In the genomic region with DNA sequence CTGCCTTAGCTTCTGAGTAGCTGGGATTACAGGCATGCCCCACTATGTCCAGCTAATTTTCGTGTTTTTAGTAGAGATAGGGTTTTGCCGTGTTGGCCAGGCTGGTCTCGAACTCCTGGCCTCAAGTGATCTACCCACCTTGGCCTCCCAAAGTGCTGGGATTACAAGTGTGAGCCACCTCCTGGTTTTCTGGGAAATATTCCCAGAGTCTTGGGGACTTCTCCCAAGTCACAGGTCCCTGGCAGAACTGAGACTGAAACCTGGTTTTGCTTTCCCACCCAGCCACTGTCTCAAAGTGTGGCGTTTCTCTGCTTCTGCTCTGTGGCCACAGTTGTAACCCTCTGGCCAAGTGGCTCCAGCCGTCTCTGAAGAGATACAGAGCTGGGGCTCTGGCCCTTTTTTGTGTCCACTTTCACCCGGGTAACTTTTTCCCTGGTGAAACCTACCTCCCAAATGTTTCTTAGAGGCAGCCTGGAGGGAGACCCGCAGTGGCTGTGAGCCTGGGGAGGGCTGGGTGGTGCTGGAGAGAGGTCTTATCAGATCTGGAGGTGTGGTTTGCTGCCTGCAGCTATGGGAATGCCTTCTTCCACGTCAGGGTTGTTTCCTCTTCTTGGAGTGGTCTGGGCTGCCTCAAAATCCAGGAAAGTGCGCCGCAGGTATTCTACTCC, we compare ENCODE assay signal across 19 cellular contexts. TPM values are rescaled to one million over a fixed set of nuclear protein-coding genes. Genes with fewer than 3 reads are reported as not detected.
DNase-seq lines count a peak whose midpoint lies in the region; ATAC-seq and TF ChIP-seq lines count a peak whose summit lies in the region.
"Had no signal": no experiment of that assay in that cellular context is flagged by ENCODE, and none has a peak within 500 bp of the region (broad histone marks: within the 10 kb centered on the region; RNA-seq: fewer than 3 reads in every experiment).

No MANE protein-coding gene starts in this region.

- DNase-seq in H9 (no peak), UCSD-AML1 (lab: John Stamatoyannopoulos, UW; ENCODE audit: unreplicated experiment) (peak; percentile 38), fibroblast of the aortic adventitia (ENCODE audit: low read depth) (peak; percentile 41), trophoblast cell (peak; percentile 91 to 92), globus pallidus (ENCODE audit: low spot score) (no peak), HPDE6-E6E7 (ENCODE audit: extremely low spot score) (no peak)
- DNase-seq: activated CD4-positive, alpha-beta T cell treated with anti-CD3 and anti-CD28 coated beads, Interleukin-2, amount 10 ng/mL, durations not matched to agents 7 days and 5 days; activated effector memory CD4-positive, alpha-beta T cell treated with Interleukin-2 at 50 U/mL for 16 hours; DMS79; head of caudate nucleus; Karpas-422; NCI-H1048; NCI-H2029; NCI-H345; NCI-H82 had no signal

- no peak overlapping the region for H2BK20ac ChIP-seq in H9 (ENCODE audit: low read depth, low read length, poor library complexity, severe bottlenecking)

- no peak overlapping the region for H3K56ac ChIP-seq in H9 (ENCODE audit: insufficient read length, low read depth, low read length)

- peaks cover 4% of the 10 kb centered on the region; the same call in 1 of the 2 replicates for H3K27me3 Mint-ChIP-seq in H9 (ENCODE audit: low read depth)
- H3K27me3 Mint-ChIP-seq: activated CD4-positive, alpha-beta T cell treated with anti-CD3 and anti-CD28 coated beads, Interleukin-2, amount 10 ng/mL, durations not matched to agents 7 days and 5 days had no signal

- H3K79me1 ChIP-seq in H9 (ENCODE audit: insufficient read depth, low read depth, low read length, poor library complexity, severe bottlenecking) (no peaks in the 10 kb centered on the region), trophoblast cell (ENCODE audit: low read length) (peaks cover 13% of the 10 kb centered on the region)

- peaks cover 0 to 2% of the 10 kb centered on the region in 2 experiments; a peak in 2 of 5 replicates for H3K9me3 Mint-ChIP-seq in H9
- H3K9me3 Mint-ChIP-seq: activated CD4-positive, alpha-beta T cell treated with anti-CD3 and anti-CD28 coated beads, Interleukin-2, amount 10 ng/mL, durations not matched to agents 7 days and 5 days had no signal

- H3K4ac ChIP-seq in H9 (ENCODE audit: low read depth, low read length) (no peak overlapping the region), trophoblast cell (ENCODE audit: low read depth, low read length) (no peak overlapping the region)

- H4K12ac ChIP-seq in trophoblast cell (ENCODE audit: low read depth, low read length), result no peak overlapping the region

- no peak overlapping the region for H3K4me3 Mint-ChIP-seq in H9
- H3K4me3 Mint-ChIP-seq: activated CD4-positive, alpha-beta T cell treated with anti-CD3 and anti-CD28 coated beads, Interleukin-2, amount 10 ng/mL, durations not matched to agents 7 days and 5 days had no signal

- no peak overlapping the region for H3K23ac ChIP-seq in H9 (ENCODE audit: insufficient read length, low read depth, low read length)
- H3K23ac ChIP-seq in trophoblast cell (ENCODE audit: low read length), result no peak overlapping the region

- TF ChIP-seq CTCF in H9 (conservative IDR thresholded peaks at IDR 0.05) (no peak), fibroblast of the aortic adventitia (IDR thresholded peaks at IDR 0.05; ENCODE audit: insufficient read depth, low read length) (no peak)

- ATAC-seq in GM18520 (IDR thresholded peaks at IDR 0.05; ENCODE audit: unreplicated experiment), result no peak
- ATAC-seq: body of pancreas, Right ventricle myocardium inferior had no signal

- H3K18ac ChIP-seq in H9 (ENCODE audit: insufficient read length, low read depth, low read length), result no peak overlapping the region
- no peak overlapping the region for H3K18ac ChIP-seq in trophoblast cell (ENCODE audit: low read length)

- H3K27me3 ChIP-seq in H9 (ENCODE audit: insufficient read depth, low read length), result no peaks in the 10 kb centered on the region; the same call in 1 of the 2 replicates
- H3K27me3 ChIP-seq in trophoblast cell (ENCODE audit: insufficient read depth, low read length), result no peaks in the 10 kb centered on the region
- H3K27me3 ChIP-seq: body of pancreas had no signal

- WGBS in H9 (ENCODE audit: extremely low coverage, insufficient read length, low lambda C conversion rate), result no CpG with 5 or more reads among the region's 10 CpGs
- WGBS in trophoblast cell (ENCODE audit: extremely low coverage, insufficient coverage, insufficient read length), result no CpG with 5 or more reads among the region's 10 CpGs

- H2BK5ac ChIP-seq in H9 (ENCODE audit: insufficient read length, low read length), result no peak overlapping the region
- H2BK5ac ChIP-seq in trophoblast cell (ENCODE audit: low read depth, low read length, poor library complexity), result no peak overlapping the region

- peaks cover 67 to 73% of the 10 kb centered on the region in 2 experiments for H3K4me1 Mint-ChIP-seq in H9

- H3K27ac Mint-ChIP-seq in H9, result peak overlapping the region in 2 of 3 experiments; percentile 23 to 28; a peak in 3 of 7 replicates

- H3K36me3 ChIP-seq in trophoblast cell (ENCODE audit: control insufficient read depth in 1 of 2, insufficient read depth in 2 of 2, low read length in 2 of 2), result peaks cover 0 to 4% of the 10 kb centered on the region in 2 experiments
- H3K36me3 ChIP-seq: prostate gland had no signal

- H3K9me3 ChIP-seq in H9 (ENCODE audit: control insufficient read depth, low read depth, low read length), result no peaks in the 10 kb centered on the region
- H3K9me3 ChIP-seq in trophoblast cell (ENCODE audit: insufficient read depth, low read depth, low read length), result no peaks in the 10 kb centered on the region
- H3K9me3 ChIP-seq: body of pancreas, prostate gland had no signal

- no peak overlapping the region for H2BK120ac ChIP-seq in H9 (ENCODE audit: low read depth, low read length, poor library complexity, severe bottlenecking)
- H2BK120ac ChIP-seq in trophoblast cell (ENCODE audit: insufficient read depth, low read length, poor library complexity), result no peak overlapping the region

- H2BK12ac ChIP-seq in H9 (ENCODE audit: insufficient read length, low read depth, low read length) (no peak overlapping the region), trophoblast cell (ENCODE audit: low read length) (no peak overlapping the region)

- H3K4me3 ChIP-seq in fibroblast of the aortic adventitia (ENCODE audit: low read depth, low read length), result no peak overlapping the region
- H3K4me3 ChIP-seq in trophoblast cell (ENCODE audit: low read depth, low read length), result no peak overlapping the region
- H3K4me3 ChIP-seq: body of pancreas, prostate gland had no signal

- H2AK5ac ChIP-seq in H9 (ENCODE audit: insufficient read length, low read length), result no peak overlapping the region
- no peak overlapping the region for H2AK5ac ChIP-seq in trophoblast cell (ENCODE audit: low read length)

- H3K27ac ChIP-seq in H9 (ENCODE audit: insufficient read length, low read depth, low read length), result no peak overlapping the region
- peak overlapping the region; percentile 24 for H3K27ac ChIP-seq in trophoblast cell (ENCODE audit: low read depth, low read length)
- H3K27ac ChIP-seq: prostate gland had no signal

- H3K9ac ChIP-seq in H9 (ENCODE audit: extremely low read depth, insufficient read length, low read length), result no peak overlapping the region
- no peak overlapping the region for H3K9ac ChIP-seq in trophoblast cell (ENCODE audit: low read length)

- H3K14ac ChIP-seq in H9 (ENCODE audit: insufficient read depth, low read length) (no peak overlapping the region), trophoblast cell (ENCODE audit: low read length) (no peak overlapping the region)

- peaks cover 0 to 2% (median 0%) of the 10 kb centered on the region in 3 experiments; a peak in 1 of 7 replicates for H3K36me3 Mint-ChIP-seq in H9 (ENCODE audit: insufficient read depth in 1 of 3, low read depth in 3 of 3)

- H3K4me1 ChIP-seq in H9 (ENCODE audit: insufficient read depth, low read length) (peaks cover 11% of the 10 kb centered on the region; the same call in 1 of the 2 replicates), trophoblast cell (ENCODE audit: control insufficient read depth in 1 of 2, insufficient read depth in 2 of 2, low read length in 2 of 2) (peaks cover 32 to 57% of the 10 kb centered on the region in 2 experiments)

- H3K79me2 ChIP-seq in H9 (ENCODE audit: insufficient read depth, low read length) (peaks cover 17% of the 10 kb centered on the region; the same call in 1 of the 2 replicates), trophoblast cell (ENCODE audit: control insufficient read depth, insufficient read depth, low read length, poor library complexity) (peaks cover 16% of the 10 kb centered on the region)

- H2BK15ac ChIP-seq in H9 (ENCODE audit: low read depth, low read length), result no peak overlapping the region

- H3T11ph ChIP-seq in H9 (ENCODE audit: low read length), result no peak overlapping the region

- H3K23me2 ChIP-seq in H9 (ENCODE audit: insufficient read length, low read depth, low read length, poor library complexity, severe bottlenecking), result peaks cover 9% of the 10 kb centered on the region

- H2AFZ ChIP-seq in H9 (ENCODE audit: low read length) (no peak overlapping the region), trophoblast cell (ENCODE audit: insufficient read depth, low read length, poor library complexity) (no peak overlapping the region)

- no peak overlapping the region for H4K8ac ChIP-seq in H9 (replicated peaks; ENCODE audit: insufficient read length, low read depth, low read length)
- no peak overlapping the region for H4K8ac ChIP-seq in trophoblast cell (ENCODE audit: low read depth, low read length)

- H3K4me2 ChIP-seq in H9 (ENCODE audit: insufficient read depth, insufficient read length, low read length) (no peak overlapping the region), trophoblast cell (ENCODE audit: low read length) (peak overlapping the region; percentile 19)

- no peaks in the 10 kb centered on the region for H4K20me1 ChIP-seq in H9 (ENCODE audit: control insufficient read depth, insufficient read depth, insufficient read length)

- no peak overlapping the region for H4K5ac ChIP-seq in H9 (ENCODE audit: insufficient read length, low read depth, low read length)

- H4K91ac ChIP-seq in H9 (ENCODE audit: insufficient read length, low read depth, low read length) (no peak overlapping the region), trophoblast cell (ENCODE audit: low read depth, low read length) (no peak overlapping the region)

RNA-seq across cellular contexts. Expression of a gene that starts 5.1 kb away (rescaled TPM):
- total RNA-seq in H9 (2021) (43.5 and 44.9 TPM in 2 replicates), fibroblast of the aortic adventitia (ENCODE audit: low replicate concordance) (19.4 and 45.9 TPM in 2 replicates)
- polyA plus RNA-seq in trophoblast cell (2013), result 62.2 and 63.6 TPM in 2 replicates

Comparison
In these comparisons a context has a peak if more than half of its experiments do, and no peak if none do; other contexts are left out.
1. DNase-seq: peak in UCSD-AML1 (single experiment), fibroblast of the aortic adventitia (single experiment) and trophoblast cell (2 of 2); none in H9 (single experiment), globus pallidus (single experiment) and HPDE6-E6E7 (single experiment).